8 cellular contexts compared by ENCODE assay signal in genomic region chr1:150696995-150697927, GRCh38. TPM values are rescaled to one million over a fixed set of nuclear protein-coding genes. Genes with fewer than 3 reads are reported as not detected.
DNase-seq lines count a peak whose midpoint lies in the region; FAIRE-seq and TF ChIP-seq lines count a peak whose summit lies in the region.

Gene GOLPH3L (minus strand): TSS chr1:150697154. CDS start chr1:150694838, 2,316 bp downstream.

- peak; percentile 60 for TF ChIP-seq POLR2A in H54 (IDR thresholded peaks at IDR 0.05; ENCODE audit: low read depth, low read length)
- TF ChIP-seq POLR2A in Raji (IDR thresholded peaks at IDR 0.05; ENCODE audit: insufficient read depth, low read depth, low read length), result peak; percentile 73; the same call in 1 of the 2 replicates

- no peaks in the 10 kb centered on the region for H3K27me3 ChIP-seq in Loucy (ENCODE audit: insufficient read depth, low read length, poor library complexity, severe bottlenecking)

- H3K4me1 ChIP-seq in Loucy (ENCODE audit: insufficient read depth, low read length, poor library complexity, severe bottlenecking), result peaks cover 39% of the 10 kb centered on the region

- H3K9ac ChIP-seq in Loucy (ENCODE audit: low read depth, low read length, poor library complexity, severe bottlenecking), result peak within 1 kb of the TSS; percentile 64

- H3K79me2 ChIP-seq in Loucy (ENCODE audit: insufficient read depth, low read length), result peaks cover 34% of the 10 kb centered on the region

- peaks cover 15% of the 10 kb centered on the region for H3K4me1 Mint-ChIP-seq in nephron
- peaks cover 19% of the 10 kb centered on the region for H3K4me1 Mint-ChIP-seq in stimulated activated naive CD8-positive, alpha-beta T cell treated with anti-CD3 and anti-CD28 coated beads, Interleukin-15, Interleukin-2, amounts not matched to agents 100 ng/mL and 50 ng/mL, for 24 hours (ENCODE audit: low read depth)

- no peaks in the 10 kb centered on the region for H3F3A ChIP-seq in Loucy (ENCODE audit: low read depth)

- no peaks in the 10 kb centered on the region for H3K9me3 ChIP-seq in Loucy (ENCODE audit: insufficient read depth, low read depth, low read length)

- DNase-seq in Daoy (ENCODE audit: low read depth), result peak; percentile 99
- DNase-seq in H54 (ENCODE audit: insufficient read length, low spot score), result peak; percentile 75
- DNase-seq in activated T-helper 9 cell treated with anti-CD3 and anti-CD28 coated beads, Interleukin-2, amount 50 U/mL, for 16 hours (ENCODE audit: low read depth), result peak; percentile 79
- DNase-seq in fibroblast of the aortic adventitia (ENCODE audit: low read depth), result peak; percentile 98

- no peaks in the 10 kb centered on the region for H3K27me3 Mint-ChIP-seq in nephron (ENCODE audit: low read depth)
- H3K27me3 Mint-ChIP-seq in stimulated activated naive CD8-positive, alpha-beta T cell treated with anti-CD3 and anti-CD28 coated beads, Interleukin-15, Interleukin-2, amounts not matched to agents 100 ng/mL and 50 ng/mL, for 24 hours, result no peaks in the 10 kb centered on the region

- H3K9me3 Mint-ChIP-seq in nephron, result no peaks in the 10 kb centered on the region
- H3K9me3 Mint-ChIP-seq in stimulated activated naive CD8-positive, alpha-beta T cell treated with anti-CD3 and anti-CD28 coated beads, Interleukin-15, Interleukin-2, amounts not matched to agents 100 ng/mL and 50 ng/mL, for 24 hours, result no peaks in the 10 kb centered on the region

- TF ChIP-seq CTCF in Loucy (conservative IDR thresholded peaks at IDR 0.05; ENCODE audit: low read length) (no peak), fibroblast of the aortic adventitia (IDR thresholded peaks at IDR 0.05; ENCODE audit: insufficient read depth, low read length) (peak; percentile 38), nephron (IDR thresholded peaks at IDR 0.05; ENCODE audit: unreplicated experiment in 3 of 3) (peak in 1 of 3 experiments; percentile 11)

- peak within 1 kb of the TSS; percentile 89 for H2AFZ ChIP-seq in Loucy (ENCODE audit: low read length)

- peak within 1 kb of the TSS; percentile 90 to 98 (median 98) for H3K4me3 Mint-ChIP-seq in nephron
- H3K4me3 Mint-ChIP-seq in stimulated activated naive CD8-positive, alpha-beta T cell treated with anti-CD3 and anti-CD28 coated beads, Interleukin-15, Interleukin-2, amounts not matched to agents 100 ng/mL and 50 ng/mL, for 24 hours, result peak within 1 kb of the TSS; percentile 96

- H4K20me1 ChIP-seq in Loucy (ENCODE audit: insufficient read depth, low read length, poor library complexity, severe bottlenecking), result peaks cover 9% of the 10 kb centered on the region

- peak within 1 kb of the TSS; percentile 70 to 90 (median 90) for H3K27ac Mint-ChIP-seq in nephron
- peak within 1 kb of the TSS; percentile 82 for H3K27ac Mint-ChIP-seq in stimulated activated naive CD8-positive, alpha-beta T cell treated with anti-CD3 and anti-CD28 coated beads, Interleukin-15, Interleukin-2, amounts not matched to agents 100 ng/mL and 50 ng/mL, for 24 hours

- peaks cover 8% of the 10 kb centered on the region; the same call in 1 of the 2 replicates for H3K36me3 ChIP-seq in Loucy (ENCODE audit: insufficient read depth, low read length)

- H3K36me3 Mint-ChIP-seq in nephron (ENCODE audit: low read depth), result peaks cover 16% of the 10 kb centered on the region
- peaks cover 17% of the 10 kb centered on the region for H3K36me3 Mint-ChIP-seq in stimulated activated naive CD8-positive, alpha-beta T cell treated with anti-CD3 and anti-CD28 coated beads, Interleukin-15, Interleukin-2, amounts not matched to agents 100 ng/mL and 50 ng/mL, for 24 hours (ENCODE audit: low read depth)

- H3K4me2 ChIP-seq in Loucy (ENCODE audit: low read depth, low read length, poor library complexity, severe bottlenecking), result peak within 1 kb of the TSS; percentile 94

- H3K4me3 ChIP-seq in Loucy (ENCODE audit: low read length, poor library complexity, severe bottlenecking) (peak within 1 kb of the TSS; percentile 83), fibroblast of the aortic adventitia (ENCODE audit: low read depth, low read length) (peak within 1 kb of the TSS; percentile 76)

- H3K9me2 ChIP-seq in Loucy (replicated peaks; ENCODE audit: low read depth, low read length), result no peaks in the 10 kb centered on the region

- FAIRE-seq in H54 (lab: Jason Lieb, UNC), result peak; percentile 100

RNA-seq across cellular contexts. Expression of gene GOLPH3L, which starts in this region (rescaled TPM):
- 8.8 and 10.9 TPM in 2 replicates for total RNA-seq in Daoy (2014; rRNA removed; shearing (Covaris generic))
- 12.8 and 30.1 TPM in 2 replicates for total RNA-seq in fibroblast of the aortic adventitia (ENCODE audit: low replicate concordance)

Comparison
In these comparisons a context has a peak if more than half of its experiments do, and no peak if none do; other contexts are left out.
1. Peak in every context shown above with its lines: DNase-seq and H3K4me3 ChIP-seq.